30 cellular contexts compared by ENCODE assay signal in genomic region chr13:32417995-32418394, GRCh38.
"Had no signal": no experiment of that assay in that cellular context is flagged by ENCODE, and none has a peak within 500 bp of the region (broad histone marks: within the 10 kb centered on the region; RNA-seq: fewer than 3 reads in every experiment).

No MANE protein-coding gene starts in this region.

- H3K27me3 ChIP-seq: adrenal gland, body of pancreas, colonic mucosa, esophagus squamous epithelium, gastroesophageal sphincter, heart right ventricle had no signal

- ATAC-seq: activated naive CD8-positive, alpha-beta T cell treated with anti-CD3 and anti-CD28 coated beads, Interleukin-2, amount 50 U/mL, for 24 hours; activated T-cell treated with anti-CD3 and anti-CD28 coated beads, Interleukin-2, amount 50 U/mL, for 4 hours; body of pancreas; gastroesophageal sphincter; heart right ventricle; WTC11 had no signal

- H3K4me1 Mint-ChIP-seq: activated CD4-positive, alpha-beta T cell treated with anti-CD3 and anti-CD28 coated beads, Interleukin-2, amount 10 ng/mL, durations not matched to agents 7 days and 5 days had no signal

- H3K27ac ChIP-seq: adrenal gland, body of pancreas, colonic mucosa, epithelial cell of prostate, esophagus squamous epithelium, gastroesophageal sphincter, heart right ventricle, VCaP had no signal

- H3K4me3 Mint-ChIP-seq: activated CD4-positive, alpha-beta memory T cell treated with anti-CD3 and anti-CD28 coated beads, Interleukin-2, amount 10 ng/mL, durations not matched to agents 7 days and 5 days; activated CD4-positive, alpha-beta T cell treated with anti-CD3 and anti-CD28 coated beads, Interleukin-2, amount 10 ng/mL, durations not matched to agents 7 days and 5 days; activated naive CD4-positive, alpha-beta T cell treated with anti-CD3 and anti-CD28 coated beads, Interleukin-2, amount 50 U/mL, for 24 hours; activated naive CD8-positive, alpha-beta T cell treated with anti-CD3 and anti-CD28 coated beads for 36 hours; activated naive CD8-positive, alpha-beta T cell treated with anti-CD3 and anti-CD28 coated beads, Interleukin-2, amount 50 U/mL, for 24 hours; activated T-cell treated with anti-CD3 and anti-CD28 coated beads, Interleukin-2, amount 50 U/mL, for 4 hours; activated T-helper 1 cell treated with anti-CD3 and anti-CD28 coated beads, Interleukin-12 subunit alpha, Interleukin-12 subunit beta, Interleukin-2, Interleukin-4 antibody, amounts not matched to agents 30 ng/mL and 10 ng/mL and 1 ng/mL, durations not matched to agents 14 hours and 24 hours and 36 hours; WTC11 had no signal

- H3K4me1 ChIP-seq: adrenal gland, colonic mucosa, esophagus squamous epithelium, gastroesophageal sphincter, heart right ventricle had no signal

- DNase-seq: activated CD4-positive, alpha-beta memory T cell treated with anti-CD3 and anti-CD28 coated beads, Interleukin-2, amount 10 ng/mL, durations not matched to agents 7 days and 5 days; activated CD4-positive, alpha-beta T cell treated with anti-CD3 and anti-CD28 coated beads for 1 hour; activated CD4-positive, alpha-beta T cell treated with anti-CD3 and anti-CD28 coated beads for 4 hours; activated CD4-positive, alpha-beta T cell treated with anti-CD3 and anti-CD28 coated beads, Interleukin-2, amount 10 ng/mL, durations not matched to agents 7 days and 5 days; activated CD4-positive, alpha-beta T cell treated with anti-CD3 and anti-CD28 coated beads, Interleukin-2, amount 50 U/mL, for 4 hours; activated CD8-positive, alpha-beta memory T cell treated with anti-CD3 and anti-CD28 coated beads, Interleukin-2, amount 50 U/mL, for 48 hours; activated gamma-delta T cell; activated naive CD4-positive, alpha-beta T cell; activated naive CD8-positive, alpha-beta T cell treated with anti-CD3 and anti-CD28 coated beads for 36 hours; activated naive CD8-positive, alpha-beta T cell treated with anti-CD3 and anti-CD28 coated beads, Interleukin-2, amount 50 U/mL, for 24 hours; activated T-cell treated with anti-CD3 and anti-CD28 coated beads for 4 hours; activated T-cell treated with anti-CD3 and anti-CD28 coated beads, Interleukin-2, amount 50 U/mL, for 4 hours; adrenal gland; amygdala; aorta; body of pancreas; caudate nucleus; cerebellar nuclear complex; colonic mucosa; effector CD8-positive, alpha-beta T cell; esophagus squamous epithelium; foreskin melanocyte; heart right ventricle; T-helper 2 cell had no signal

- H3K9me3 Mint-ChIP-seq: activated naive CD4-positive, alpha-beta T cell treated with anti-CD3 and anti-CD28 coated beads, Interleukin-2, amount 50 U/mL, for 24 hours had no signal

- H3K36me3 ChIP-seq: adrenal gland, colonic mucosa had no signal

- H3K27ac Mint-ChIP-seq: activated CD4-positive, alpha-beta memory T cell treated with anti-CD3 and anti-CD28 coated beads, Interleukin-2, amount 10 ng/mL, durations not matched to agents 7 days and 5 days; activated CD4-positive, alpha-beta T cell treated with anti-CD3 and anti-CD28 coated beads, Interleukin-2, amount 10 ng/mL, durations not matched to agents 7 days and 5 days; activated naive CD4-positive, alpha-beta T cell treated with anti-CD3 and anti-CD28 coated beads, Interleukin-2, amount 50 U/mL, for 24 hours; activated naive CD8-positive, alpha-beta T cell treated with anti-CD3 and anti-CD28 coated beads for 36 hours; activated naive CD8-positive, alpha-beta T cell treated with anti-CD3 and anti-CD28 coated beads, Interleukin-2, amount 50 U/mL, for 24 hours; activated T-helper 1 cell treated with anti-CD3 and anti-CD28 coated beads, Interleukin-12 subunit alpha, Interleukin-12 subunit beta, Interleukin-2, Interleukin-4 antibody, amounts not matched to agents 30 ng/mL and 10 ng/mL and 1 ng/mL, durations not matched to agents 14 hours and 24 hours and 36 hours; WTC11 had no signal

- H3K27me3 Mint-ChIP-seq: activated CD4-positive, alpha-beta memory T cell treated with anti-CD3 and anti-CD28 coated beads, Interleukin-2, amount 10 ng/mL, durations not matched to agents 7 days and 5 days; activated CD4-positive, alpha-beta T cell treated with anti-CD3 and anti-CD28 coated beads, Interleukin-2, amount 10 ng/mL, durations not matched to agents 7 days and 5 days; activated naive CD4-positive, alpha-beta T cell treated with anti-CD3 and anti-CD28 coated beads, Interleukin-2, amount 50 U/mL, for 24 hours; activated naive CD8-positive, alpha-beta T cell treated with anti-CD3 and anti-CD28 coated beads for 36 hours; activated naive CD8-positive, alpha-beta T cell treated with anti-CD3 and anti-CD28 coated beads, Interleukin-2, amount 50 U/mL, for 24 hours had no signal

- H3K9me3 ChIP-seq: adrenal gland, body of pancreas, colonic mucosa, esophagus squamous epithelium, gastroesophageal sphincter had no signal

- H3K4me3 ChIP-seq: adrenal gland, body of pancreas, colonic mucosa, esophagus squamous epithelium, gastroesophageal sphincter, heart right ventricle had no signal
